In genomic region chr4:139020384-139020783, GRCh38 we compare ENCODE assay signal across 1 cellular context.
TF ChIP-seq lines count a peak whose summit lies in the region.

No MANE protein-coding gene starts in this region.

TF ChIP-seq in GM23338, 12 proteins besides CTCF, POLR2A, EP300 and RAD21 (continued from another document):
- peak; percentile 24; the same call in 1 of the 2 replicates for TF ChIP-seq ZNF462 (CRISPR knock-in tag; IDR thresholded peaks at IDR 0.05)
